In genomic region chr3:196357905-196358304, GRCh38 we compare ENCODE assay signal across 16 cellular contexts. TPM values are rescaled to one million over a fixed set of nuclear protein-coding genes. Genes with fewer than 3 reads are reported as not detected.
"Had no signal": no experiment of that assay in that cellular context is flagged by ENCODE, and none has a peak within 500 bp of the region (broad histone marks: within the 10 kb centered on the region; RNA-seq: fewer than 3 reads in every experiment).

No MANE protein-coding gene starts in this region.

- H3K9me3 Mint-ChIP-seq: activated naive CD8-positive, alpha-beta T cell treated with anti-CD3 and anti-CD28 coated beads, Interleukin-2, amount 10 ng/mL, durations not matched to agents 7 days and 5 days; dendritic cell treated with granulocyte-macrophage colony-stimulating factor and Interleukin-4, amounts not matched to agents 40 ng/mL and 50 ng/mL, for 4 days had no signal

- ATAC-seq: gastroesophageal sphincter, heart right ventricle, pancreas, SK-N-SH treated with all-trans-retinoic acid at 6 μM for 48 hours had no signal

- H3K36me3 ChIP-seq: uterus had no signal

- H3K27ac Mint-ChIP-seq: activated naive CD8-positive, alpha-beta T cell treated with anti-CD3 and anti-CD28 coated beads, Interleukin-2, amount 10 ng/mL, durations not matched to agents 7 days and 5 days; dendritic cell treated with granulocyte-macrophage colony-stimulating factor and Interleukin-4, amounts not matched to agents 40 ng/mL and 50 ng/mL, for 4 days had no signal

- H3K27me3 ChIP-seq: brain microvascular endothelial cell, gastroesophageal sphincter, heart right ventricle, pancreas, tibial artery, uterus had no signal

- H3K27me3 Mint-ChIP-seq: activated naive CD8-positive, alpha-beta T cell treated with anti-CD3 and anti-CD28 coated beads, Interleukin-2, amount 10 ng/mL, durations not matched to agents 7 days and 5 days; dendritic cell treated with granulocyte-macrophage colony-stimulating factor and Interleukin-4, amounts not matched to agents 40 ng/mL and 50 ng/mL, for 4 days had no signal

- DNase-seq: activated CD4-positive, alpha-beta T cell treated with anti-CD3 and anti-CD28 coated beads for 4 hours; activated naive CD8-positive, alpha-beta T cell treated with anti-CD3 and anti-CD28 coated beads, Interleukin-2, amount 10 ng/mL, durations not matched to agents 7 days and 5 days; activated T-cell treated with anti-CD3 and anti-CD28 coated beads, Interleukin-2, amount 50 U/mL, for 1 hour; brain microvascular endothelial cell; effector memory CD4-positive, alpha-beta T cell; heart right ventricle; midbrain; pancreas; stimulated activated CD4-positive, alpha-beta T cell treated with anti-CD3 and anti-CD28 coated beads, Interleukin-1b, Interleukin-23, amount 100 ng/mL, for 48 hours; tibial artery; uterus had no signal

- H3K9me3 ChIP-seq: gastroesophageal sphincter, heart right ventricle, pancreas, tibial artery, uterus had no signal

- H3K4me1 ChIP-seq: heart right ventricle, pancreas, tibial artery, uterus had no signal

- H3K4me3 Mint-ChIP-seq: activated naive CD8-positive, alpha-beta T cell treated with anti-CD3 and anti-CD28 coated beads, Interleukin-2, amount 10 ng/mL, durations not matched to agents 7 days and 5 days; dendritic cell treated with granulocyte-macrophage colony-stimulating factor and Interleukin-4, amounts not matched to agents 40 ng/mL and 50 ng/mL, for 4 days had no signal

- H3K4me3 ChIP-seq: gastroesophageal sphincter, heart right ventricle, lung, pancreas, tibial artery, uterus had no signal

- H3K27ac ChIP-seq: brain microvascular endothelial cell, gastroesophageal sphincter, heart right ventricle, pancreas, tibial artery, uterus had no signal

RNA-seq across cellular contexts. Expression of gene TM4SF19, which starts 19.7 kb away (rescaled TPM):
- total RNA-seq: T-helper 1 cell treated with Interleukin-12 subunit alpha and Interleukin-12 subunit beta and Interleukin-4 antibody, amounts not matched to agents 30 ng/mL and 1 ng/mL, for 36 hours; uterus had no signal
